Comparison of ENCODE assay signal across 8 cellular contexts in genomic region chr6:93418448-93419303, GRCh38. TPM values are rescaled to one million over a fixed set of nuclear protein-coding genes. Genes with fewer than 3 reads are reported as not detected.
DNase-seq lines count a peak whose midpoint lies in the region; ATAC-seq, FAIRE-seq and TF ChIP-seq lines count a peak whose summit lies in the region.

No MANE protein-coding gene starts in this region.

- H3K27me3 ChIP-seq in small intestine (ENCODE audit: control insufficient read depth in 2 of 2, insufficient read depth in 2 of 2, low read length in 2 of 2), result peaks cover 4 to 14% of the 10 kb centered on the region in 2 donors

- peak overlapping the region; percentile 55 for H3K4me3 ChIP-seq in cardiac fibroblast (replicated peaks in 1 of 2; ENCODE audit: low read depth in 2 of 2, low read length in 2 of 2)
- H3K4me3 ChIP-seq in small intestine (ENCODE audit: low read depth in 1 of 2, low read length in 2 of 2), result peak overlapping the region; percentile 36 to 43

- H3K36me3 ChIP-seq in small intestine (ENCODE audit: control insufficient read depth in 2 of 2, insufficient read depth in 2 of 2, low read length in 2 of 2), result no peaks in the 10 kb centered on the region

- H3K27ac ChIP-seq in small intestine (ENCODE audit: low read depth in 1 of 2, low read length in 1 of 2), result peak overlapping the region in 1 of 2 donors; percentile 20

- H3K9me3 ChIP-seq in small intestine (ENCODE audit: control insufficient read depth, low read depth), result no peaks in the 10 kb centered on the region

- no peak for ATAC-seq in HG03520 (IDR thresholded peaks at IDR 0.05; ENCODE audit: unreplicated experiment)

- no peak for TF ChIP-seq CTCF in cardiac fibroblast (IDR thresholded peaks at IDR 0.05; ENCODE audit: low read depth, low read length)

- WGBS in small intestine, 3 donors, result 1 to 2% (median 1%) methylated on average over 81 to 88 of the region's 88 CpGs

- FAIRE-seq in small intestine (lab: Jason Lieb, UNC), result no peak

- H3K4me1 ChIP-seq in small intestine (ENCODE audit: control insufficient read depth in 2 of 2, insufficient read depth in 1 of 2, low read depth in 1 of 2, low read length in 1 of 2), result peaks cover 0 to 2% of the 10 kb centered on the region in 2 donors

- peak; percentile 9 for DNase-seq in stimulated activated CD4-positive, alpha-beta T cell treated with anti-CD3 and anti-CD28 coated beads, Interleukin-15, amount 100 ng/mL, for 24 hours
- no peak for DNase-seq in stimulated activated CD4-positive, alpha-beta T cell treated with anti-CD3 and anti-CD28 coated beads, Interleukin-4, amount 100 ng/mL, for 24 hours
- peak; percentile 67 for DNase-seq in NCI-H345 treated with DMSO at 0.1 percent for 48 hours (lab: John Stamatoyannopoulos, UW; ENCODE audit: unreplicated experiment)
- peak; percentile 22 to 30 for DNase-seq in cardiac fibroblast (ENCODE audit: low read depth in 2 of 2)
- peak; percentile 21 for DNase-seq in kidney glomerular epithelial cell (lab: John Stamatoyannopoulos, UW)
- peak; percentile 9 for DNase-seq in small intestine
- DNase-seq in 8988T, result no peak

RNA-seq across cellular contexts. Expression of gene EPHA7, which starts 0.7 kb away (rescaled TPM):
- polyA plus RNA-seq in small intestine, result 1 to 10 TPM in 1 of 3 donors, under 1 TPM in 1, not detected in 1; 0.27 to 1.1 TPM

Comparison
In these comparisons a context has a peak if more than half of its experiments do, and no peak if none do; other contexts are left out.
1. DNase-seq: peak in stimulated activated CD4-positive, alpha-beta T cell treated with anti-CD3 and anti-CD28 coated beads, Interleukin-15, amount 100 ng/mL, for 24 hours (single experiment), NCI-H345 treated with DMSO at 0.1 percent for 48 hours (single experiment), cardiac fibroblast (2 of 2), kidney glomerular epithelial cell (single experiment) and small intestine (single experiment); none in stimulated activated CD4-positive, alpha-beta T cell treated with anti-CD3 and anti-CD28 coated beads, Interleukin-4, amount 100 ng/mL, for 24 hours (single experiment) and 8988T (single experiment).